In genomic region chr20:62310757-62311121, GRCh38 we compare ENCODE assay signal across 19 cellular contexts.
"Had no signal": no experiment of that assay in that cellular context is flagged by ENCODE, and none has a peak within 500 bp of the region (broad histone marks: within the 10 kb centered on the region; RNA-seq: fewer than 3 reads in every experiment).

No MANE protein-coding gene starts in this region.

- ATAC-seq: activated CD8-positive, alpha-beta memory T cell treated with anti-CD3 and anti-CD28 coated beads, Interleukin-2, amount 10 ng/mL, durations not matched to agents 7 days and 5 days; left ventricle myocardium superior; naive thymus-derived CD8-positive, alpha-beta T cell had no signal

- DNase-seq: activated CD4-positive, alpha-beta memory T cell treated with anti-CD3 and anti-CD28 coated beads for 36 hours; activated CD4-positive, alpha-beta T cell treated with anti-CD3 and anti-CD28 coated beads for 1 hour; activated CD8-positive, alpha-beta memory T cell treated with anti-CD3 and anti-CD28 coated beads, Interleukin-2, amount 10 ng/mL, durations not matched to agents 7 days and 5 days; activated naive CD4-positive, alpha-beta T cell treated with anti-CD3 and anti-CD28 coated beads, Interleukin-2, amount 10 ng/mL, durations not matched to agents 7 days and 5 days; activated T-cell treated with anti-CD3 and anti-CD28 coated beads, Interleukin-2, amount 50 U/mL, for 1 hour; glutamatergic neuron; hypothalamus; kidney; left ventricle myocardium superior; mesenchymal stem cell; naive thymus-derived CD8-positive, alpha-beta T cell; posterior cingulate gyrus; retina; stimulated activated CD4-positive, alpha-beta T cell treated with anti-CD3 and anti-CD28 coated beads, Interleukin-4, amount 100 ng/mL, for 24 hours; stimulated activated naive CD4-positive, alpha-beta T cell treated with Interleukin-2 at 50 U/mL for 16 hours had no signal

- H3K36me3 ChIP-seq: breast epithelium had no signal

- H3K9me3 ChIP-seq: ascending aorta, breast epithelium, esophagus muscularis mucosa, suprapubic skin had no signal

- H3K27ac ChIP-seq: ascending aorta, suprapubic skin had no signal

- H3K27me3 ChIP-seq: ascending aorta, breast epithelium, esophagus muscularis mucosa, suprapubic skin had no signal

- H3K4me3 ChIP-seq: ascending aorta, breast epithelium, esophagus muscularis mucosa, suprapubic skin had no signal

- H3K4me1 ChIP-seq: ascending aorta, breast epithelium had no signal
